21 cellular contexts compared by ENCODE assay signal in the genomic region with DNA sequence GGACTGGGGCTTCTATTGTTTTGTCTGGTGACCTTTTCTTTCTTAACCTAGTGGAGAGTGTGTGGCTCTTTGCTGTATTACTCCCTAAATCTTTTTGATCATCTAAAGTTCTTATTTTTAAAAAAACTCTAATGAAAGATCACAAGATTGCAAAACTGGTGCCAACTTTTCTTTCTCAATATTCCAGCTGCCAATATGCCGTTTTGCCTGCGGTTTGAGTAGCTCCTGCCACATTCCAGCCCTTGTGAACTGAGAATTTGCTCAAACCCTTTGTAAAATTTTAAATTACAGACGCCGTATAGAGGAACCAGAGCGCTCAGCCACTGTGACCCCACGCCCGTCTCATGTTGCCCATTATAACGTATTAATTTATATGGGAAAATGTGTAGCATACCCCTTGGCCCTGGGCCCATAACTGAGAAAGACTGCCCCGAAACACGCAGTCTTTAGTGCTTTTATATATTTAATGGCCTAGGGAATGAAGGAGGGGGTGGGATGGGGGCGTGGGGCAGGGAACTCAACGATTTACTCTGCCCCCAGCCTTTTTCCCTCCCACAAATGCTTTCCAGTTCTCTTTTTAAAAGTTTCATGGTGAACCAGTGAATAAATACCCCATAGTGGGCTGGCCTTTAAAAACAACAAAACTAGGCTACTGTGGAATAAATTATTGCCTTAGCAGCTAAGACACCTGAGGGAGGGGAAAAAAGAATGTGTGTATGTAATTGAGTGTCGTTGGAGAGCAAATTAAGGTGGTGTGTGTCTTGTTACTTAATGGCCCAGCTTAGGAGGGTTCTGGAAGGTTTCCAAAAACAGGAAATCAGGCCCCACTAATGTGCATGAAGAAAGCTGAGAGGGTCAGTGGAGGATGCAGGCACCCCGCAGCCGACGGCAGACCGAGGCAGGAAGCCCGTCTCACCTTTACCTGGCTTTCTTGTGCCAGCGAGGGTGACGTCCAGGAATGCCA. TPM values are rescaled to one million over a fixed set of nuclear protein-coding genes. Genes with fewer than 3 reads are reported as not detected.
A peak's percentile ranks its signal among the peaks of the same experiment; 100 is the strongest.
DNase-seq lines count a peak whose midpoint lies in the region; ATAC-seq, FAIRE-seq and TF ChIP-seq lines count a peak whose summit lies in the region.
"Had no signal": no experiment of that assay in that cellular context is flagged by ENCODE, and none has a peak within 500 bp of the region (broad histone marks: within the 10 kb centered on the region; RNA-seq: fewer than 3 reads in every experiment).

No MANE protein-coding gene starts in this region.

- no peak overlapping the region for H2AFZ ChIP-seq in OCI-LY3 (ENCODE audit: low read depth, low read length)

- no peak for FAIRE-seq in kidney (lab: Jason Lieb, UNC)
- FAIRE-seq: GM18507, islet of Langerhans had no signal

- no peak for TF ChIP-seq CTCF in OCI-LY3 (IDR thresholded peaks at IDR 0.05; ENCODE audit: low read depth, low read length)
- TF ChIP-seq CTCF in kidney (IDR thresholded peaks at IDR 0.05; ENCODE audit: borderline replicate concordance, extremely low read depth, insufficient read depth), result no peak

- no peaks in the 10 kb centered on the region for H3K79me2 ChIP-seq in OCI-LY3 (ENCODE audit: low read length)

- H3K36me3 ChIP-seq in OCI-LY3 (replicated peaks; ENCODE audit: low read depth, low read length) (no peaks in the 10 kb centered on the region), kidney (ENCODE audit: control insufficient read depth in 1 of 2, insufficient read depth in 2 of 2, low read length in 2 of 2) (no peaks in the 10 kb centered on the region)
- H3K36me3 ChIP-seq: right lobe of liver had no signal

- peaks cover 74% of the 10 kb centered on the region for H3K27me3 ChIP-seq in OCI-LY3 (ENCODE audit: low read depth, low read length)
- H3K27me3 ChIP-seq: right lobe of liver had no signal

- H3K4me3 ChIP-seq in OCI-LY3 (ENCODE audit: low read length) (peak overlapping the region; percentile 47; the same call in 1 of the 2 replicates), kidney (ENCODE audit: low read length in 2 of 2) (no peak overlapping the region)
- H3K4me3 ChIP-seq: coronary artery, right lobe of liver had no signal

- H3K4me2 ChIP-seq in OCI-LY3 (ENCODE audit: low read length), result peak overlapping the region; percentile 60

- intact Hi-C loops in kidney (cut with DNase I), result no loop called here

- peak; percentile 56 for DNase-seq in AG20443 (ENCODE audit: low spot score)
- peak; percentile 58 for DNase-seq in MV-4-11 (lab: John Stamatoyannopoulos, UW)
- peak; percentile 18 for DNase-seq in kidney
- DNase-seq in NCI-H1930 (lab: John Stamatoyannopoulos, UW), result no peak
- no peak for DNase-seq in ACHN
- DNase-seq: activated CD4-positive, alpha-beta T cell treated with anti-CD3 and anti-CD28 coated beads, Interleukin-2, amount 10 ng/mL, durations not matched to agents 24 days and 14 days; activated naive CD4-positive, alpha-beta T cell treated with anti-CD3 and anti-CD28 coated beads, Interleukin-2, amount 50 U/mL, for 16 hours; head of caudate nucleus; NCI-H510A; PC-3; right lobe of liver; stimulated activated CD4-positive, alpha-beta T cell treated with anti-CD3 and anti-CD28 coated beads, Interleukin-2, amount 100 ng/mL, for 24 hours; substantia nigra had no signal

- H3K9ac ChIP-seq in OCI-LY3 (ENCODE audit: low read length) (no peak overlapping the region), kidney (ENCODE audit: low read length in 2 of 2) (no peak overlapping the region)

- H3K4me1 ChIP-seq in OCI-LY3 (ENCODE audit: low read length) (peaks cover 52% of the 10 kb centered on the region), kidney (ENCODE audit: control insufficient read depth in 1 of 2, insufficient read depth in 1 of 2, low read depth in 1 of 2, low read length in 2 of 2) (no peaks in the 10 kb centered on the region)
- H3K4me1 ChIP-seq: right lobe of liver had no signal

- peaks cover 19% of the 10 kb centered on the region; the same call in 1 of the 2 replicates for H4K20me1 ChIP-seq in OCI-LY3 (ENCODE audit: insufficient read depth, low read length)

- H3K9me3 ChIP-seq in OCI-LY3 (ENCODE audit: insufficient read depth, low read length) (no peaks in the 10 kb centered on the region), kidney (ENCODE audit: control insufficient read depth in 1 of 2, low read length in 2 of 2) (peaks cover 3 to 4% of the 10 kb centered on the region in 2 donors)
- H3K9me3 ChIP-seq: right lobe of liver had no signal

- H3K27ac ChIP-seq in OCI-LY3 (ENCODE audit: low read length), result no peak overlapping the region
- no peak overlapping the region for H3K27ac ChIP-seq in kidney (ENCODE audit: low read depth in 2 of 2, low read length in 2 of 2)
- H3K27ac ChIP-seq: coronary artery, epithelial cell of prostate, right lobe of liver had no signal

- in situ Hi-C loops in ACHN (cut with HindIII; ENCODE audit: low pct_ligation_motif_present, low pct_unique_long_range_greater_than_20kb, low sequenced_read_pairs), result no loop called here

- ATAC-seq in GM21423 (IDR thresholded peaks at IDR 0.05; ENCODE audit: unreplicated experiment) (no peak), HG03521 (IDR thresholded peaks at IDR 0.05; ENCODE audit: unreplicated experiment) (no peak)
- ATAC-seq: PC-3, right lobe of liver had no signal

RNA-seq across cellular contexts. Expression of a gene that starts 45.7 kb away (rescaled TPM):
- total RNA-seq in kidney, result 0.76 TPM
- polyA plus RNA-seq in kidney (ENCODE audit: insufficient read depth, low read depth, low replicate concordance), result 0.82 TPM
- total RNA-seq: activated CD4-positive, alpha-beta T cell treated with anti-CD3 and anti-CD28 coated beads, Interleukin-2, amount 10 ng/mL, durations not matched to agents 24 days and 14 days; PC-3; SK-MEL-5 had no signal

Comparison
In these comparisons a context has a peak if more than half of its experiments do, and no peak if none do; other contexts are left out.
1. DNase-seq: peak in AG20443 (single experiment), MV-4-11 (single experiment) and kidney (single experiment); none in NCI-H1930 (0 of 2) and ACHN (single experiment).